In the genomic region with DNA sequence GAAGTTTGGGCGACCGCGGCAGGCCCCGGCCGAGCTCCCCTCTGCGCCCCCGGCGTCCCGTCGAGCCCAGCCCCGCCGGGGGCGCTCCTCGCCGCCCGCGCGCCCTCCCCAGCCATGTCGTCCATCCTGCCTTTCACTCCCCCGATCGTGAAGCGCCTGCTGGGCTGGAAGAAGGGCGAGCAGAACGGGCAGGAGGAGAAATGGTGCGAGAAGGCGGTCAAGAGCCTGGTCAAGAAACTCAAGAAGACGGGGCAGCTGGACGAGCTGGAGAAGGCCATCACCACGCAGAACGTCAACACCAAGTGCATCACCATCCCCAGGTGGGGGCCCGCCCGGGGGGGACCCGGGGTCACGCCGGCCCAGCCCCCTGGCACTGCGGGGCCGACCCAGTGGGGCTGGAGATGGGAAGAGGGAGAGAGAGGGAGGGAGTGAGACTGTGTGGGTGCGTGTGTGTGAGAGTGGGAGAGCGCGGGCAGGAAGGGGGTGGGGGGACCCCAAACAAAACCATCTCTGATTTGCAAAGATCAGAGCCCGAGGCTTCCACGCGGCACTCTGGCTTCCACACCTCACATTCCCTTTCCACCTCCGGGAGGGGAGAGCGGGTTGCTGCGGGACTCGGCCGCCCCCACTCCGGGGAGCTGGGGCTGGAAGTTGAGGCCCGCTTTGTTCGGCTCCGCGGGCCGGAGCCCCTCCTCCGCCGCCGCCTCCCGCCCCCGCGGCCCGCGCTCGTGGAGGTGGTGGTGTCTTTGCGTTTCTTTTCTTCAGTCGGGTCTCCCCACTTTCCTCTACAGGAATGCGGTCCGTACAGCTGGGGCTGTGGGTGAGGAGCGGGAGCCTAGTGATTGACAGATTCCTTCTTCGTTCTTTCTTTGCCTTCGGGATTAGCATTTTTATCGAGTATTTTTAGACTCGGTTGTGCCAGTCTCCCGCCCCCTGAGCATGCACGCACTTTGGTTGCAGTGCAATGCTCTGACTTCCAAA, we compare ENCODE assay signal across 8 cellular contexts. TPM values are rescaled to one million over a fixed set of nuclear protein-coding genes. Genes with fewer than 3 reads are reported as not detected.
DNase-seq lines count a peak whose midpoint lies in the region; ATAC-seq and TF ChIP-seq lines count a peak whose summit lies in the region.

No MANE protein-coding gene starts in this region.

- peak overlapping the region; percentile 90 for H3K4me2 ChIP-seq in DOHH2 (ENCODE audit: low read length)

- peak overlapping the region; percentile 95 for H3K4me3 ChIP-seq in DOHH2 (ENCODE audit: low read length)
- H3K4me3 ChIP-seq in fibroblast of pulmonary artery (replicated peaks; ENCODE audit: low read depth, low read length) = peak overlapping the region; percentile 94
- H3K4me3 ChIP-seq in prostate gland = peak overlapping the region; percentile 81 to 92

- TF ChIP-seq CTCF in DOHH2 (IDR thresholded peaks at IDR 0.05; ENCODE audit: low read depth, low read length, poor library complexity, severe bottlenecking) (no peak), fibroblast of pulmonary artery (IDR thresholded peaks at IDR 0.05; ENCODE audit: low read length, missing control alignments) (no peak), prostate gland (IDR thresholded peaks at IDR 0.05) (no peak)

- H3K9me3 ChIP-seq in DOHH2 (ENCODE audit: control insufficient read depth, insufficient read depth, low read length) = no peaks in the 10 kb centered on the region
- no peaks in the 10 kb centered on the region for H3K9me3 ChIP-seq in prostate gland

- peaks cover 28% of the 10 kb centered on the region for H4K20me1 ChIP-seq in DOHH2 (ENCODE audit: control insufficient read depth, insufficient read depth, low read depth, low read length)

- peaks cover 29% of the 10 kb centered on the region for H3K4me1 ChIP-seq in DOHH2 (ENCODE audit: control insufficient read depth, low read length)
- H3K4me1 ChIP-seq in prostate gland (replicated peaks) = peaks cover 6% of the 10 kb centered on the region

- peak; percentile 11 for TF ChIP-seq POLR2A in prostate gland (IDR thresholded peaks at IDR 0.05)

- H3K36me3 ChIP-seq in DOHH2 (ENCODE audit: control insufficient read depth, low read length) (peaks cover 19% of the 10 kb centered on the region), prostate gland (no peaks in the 10 kb centered on the region)

- H3K9me2 ChIP-seq in DOHH2 (replicated peaks; ENCODE audit: control insufficient read depth, low read length) = no peaks in the 10 kb centered on the region

- H3K27ac ChIP-seq in DOHH2 (ENCODE audit: low read depth, low read length) (peak overlapping the region; percentile 68), prostate gland (peak overlapping the region; percentile 87 to 89)

- H3K27me3 ChIP-seq in DOHH2 (ENCODE audit: control insufficient read depth, low read length) (peaks cover 8% of the 10 kb centered on the region), prostate gland (replicated peaks; ENCODE audit: insufficient read depth) (no peaks in the 10 kb centered on the region)

- intact Hi-C loops in prostate gland (cut with DNase I) = loop anchor here (5.0 to 10.0 kb wide), 5 partner anchors 56 to 236 kb away; a partner anchor contains a TSS

- ATAC-seq in HG03460 (IDR thresholded peaks at IDR 0.05; ENCODE audit: unreplicated experiment) (peak; percentile 8), HG02938 (IDR thresholded peaks at IDR 0.05; ENCODE audit: unreplicated experiment) (no peak)

- under 1% methylated on average over 71 of the region's 74 CpGs for WGBS in prostate gland

- DNase-seq in activated T-cell treated with anti-CD3 and anti-CD28 coated beads, Interleukin-2, amount 50 U/mL, for 1 hour = peak; percentile 55
- DNase-seq in fibroblast of pulmonary artery (ENCODE audit: low read depth) (no peak), prostate gland (ENCODE audit: low spot score) (no peak), NCI-H1092 treated with DMSO at 0.1 percent for 48 hours (lab: John Stamatoyannopoulos, UW) (no peak), NCI-H1436 treated with DMSO at 0.1 percent for 48 hours (lab: John Stamatoyannopoulos, UW) (no peak)

- peaks cover 50% of the 10 kb centered on the region for H3K79me2 ChIP-seq in DOHH2 (ENCODE audit: control insufficient read depth, low read length)

- H3F3A ChIP-seq in DOHH2 (ENCODE audit: control insufficient read depth, insufficient read depth) = peaks cover 4% of the 10 kb centered on the region; the same call in 1 of the 2 replicates

RNA-seq across cellular contexts. Expression of a gene that starts 0.9 kb away (rescaled TPM):
- total RNA-seq in prostate gland = 10 to 100 TPM; 30.6 to 45.4 TPM
